Comparison of ENCODE assay signal across 1 cellular context in genomic region chr17:43839670-43840101, GRCh38.
TF ChIP-seq lines count a peak whose summit lies in the region.

No MANE protein-coding gene starts in this region.

TF ChIP-seq in HEK293, 187 proteins besides CTCF, POLR2A, EP300 and RAD21 (continued from another document):
- TF ChIP-seq AEBP2 (tag by site-specific recombination; IDR thresholded peaks at IDR 0.05; ENCODE audit: borderline replicate concordance) (no peak), ZNF335 (tag by site-specific recombination; conservative IDR thresholded peaks at IDR 0.05) (peak; percentile 59; the same call in 1 of the 2 replicates), ZNF394 (tag by site-specific recombination; IDR thresholded peaks at IDR 0.05; ENCODE audit: borderline replicate concordance) (peak; percentile 27; the same call in 1 of the 2 replicates), ZEB2 (tag by site-specific recombination; IDR thresholded peaks at IDR 0.05) (0 out of 2 replicates have a peak, but pooled peaks have one; percentile 24), ZFP41 (tag by site-specific recombination; IDR thresholded peaks at IDR 0.05; ENCODE audit: borderline replicate concordance) (no peak), ZNF366 (tag by site-specific recombination; conservative IDR thresholded peaks at IDR 0.05) (peak; percentile 84), ZNF600 (tag by site-specific recombination; IDR thresholded peaks at IDR 0.05) (0 out of 2 replicates have a peak, but pooled peaks have one; percentile 7), KLF17 (tag by site-specific recombination; IDR thresholded peaks at IDR 0.05) (peak; percentile 27), PRDM1 (tag by site-specific recombination; IDR thresholded peaks at IDR 0.05) (peak; percentile 92), IKZF3 (tag by site-specific recombination; IDR thresholded peaks at IDR 0.05) (0 out of 2 replicates have a peak, but pooled peaks have one; percentile 57), KLF1 (tag by site-specific recombination; IDR thresholded peaks at IDR 0.05) (peak; percentile 31)
